ENCODE assay signal across 12 cellular contexts in the genomic region with DNA sequence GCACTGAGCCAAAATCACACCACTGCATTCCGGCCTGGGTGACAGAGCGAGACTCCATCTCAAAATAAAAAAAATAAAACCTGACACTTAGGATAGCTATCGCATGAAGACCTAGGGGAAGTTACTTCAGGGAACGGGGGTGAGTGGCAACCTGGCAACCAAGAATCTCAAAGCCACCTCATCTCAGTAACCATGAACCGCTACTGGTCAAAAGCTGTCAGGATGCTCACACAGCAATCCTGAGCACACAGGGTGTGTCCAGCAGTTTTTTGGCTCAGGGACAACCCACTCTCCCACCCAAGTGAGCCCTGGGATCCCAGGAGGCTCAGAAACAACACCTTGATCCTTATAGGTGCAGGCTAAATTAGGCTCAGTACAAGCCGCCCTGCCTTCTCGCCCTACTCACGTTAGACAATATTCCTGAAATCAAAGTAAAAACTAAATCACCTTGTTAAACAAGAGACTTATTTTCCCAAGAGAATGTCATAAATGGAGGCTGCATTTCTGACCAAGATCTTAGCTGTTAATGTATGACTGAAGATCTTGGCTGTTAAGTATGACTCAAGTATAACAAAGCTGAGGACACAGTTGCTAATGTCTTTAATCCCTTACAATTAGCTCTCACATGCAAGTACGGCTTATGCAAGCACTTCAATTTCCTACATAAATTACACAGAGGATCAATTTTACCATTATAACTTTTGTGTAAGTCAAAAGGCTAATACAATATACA. TPM values are rescaled to one million over a fixed set of nuclear protein-coding genes. Genes with fewer than 3 reads are reported as not detected.
A peak's percentile ranks its signal among the peaks of the same experiment; 100 is the strongest.
DNase-seq lines count a peak whose midpoint lies in the region; ATAC-seq, FAIRE-seq and TF ChIP-seq lines count a peak whose summit lies in the region.
"Had no signal": no experiment of that assay in that cellular context is flagged by ENCODE, and none has a peak within 500 bp of the region (broad histone marks: within the 10 kb centered on the region; RNA-seq: fewer than 3 reads in every experiment).

No MANE protein-coding gene starts in this region.

- H3K9me1 ChIP-seq in keratinocyte (ENCODE audit: control insufficient read depth, extremely low read depth, insufficient read depth, low read length) = no peaks in the 10 kb centered on the region

- no peak for DNase-seq in cardiac muscle cell (ENCODE audit: low read depth in 1 of 2, low spot score in 1 of 2)
- no peak for DNase-seq in left ventricle myocardium superior
- no peak for DNase-seq in WERI-Rb-1
- DNase-seq in keratinocyte (ENCODE audit: low read depth, low spot score) = no peak
- no peak for DNase-seq in testis
- no peak for DNase-seq in HEK293T (ENCODE audit: extremely low spot score)
- DNase-seq in cerebellar nuclear complex (lab: John Stamatoyannopoulos, UW) = no peak
- DNase-seq: activated CD4-positive, alpha-beta T cell treated with anti-CD3 and anti-CD28 coated beads, Interleukin-2, amount 50 U/mL, for 4 hours; NCI-H2227 treated with DMSO at 0.1 percent for 48 hours had no signal

- no peak for ATAC-seq in left ventricle myocardium superior

- CTCF ChIA-PET in HEK293T (lab: Yijun Ruan, JAX) = interaction anchor here (2.0 kb wide), 1 partner anchor 80 kb away, joined by 8 read pairs; no protein-coding TSS in a partner anchor

- POLR2A ChIA-PET in HEK293T (lab: Yijun Ruan, JAX) = no interaction called here

- no peak overlapping the region for H3K4me2 ChIP-seq in keratinocyte (ENCODE audit: control insufficient read depth, extremely low read depth, insufficient read depth, low read depth, low read length)

- H3K36me3 ChIP-seq in cardiac muscle cell (peaks cover 22% of the 10 kb centered on the region), WERI-Rb-1 (peaks cover 48% of the 10 kb centered on the region), keratinocyte (ENCODE audit: control insufficient read depth in 2 of 2, extremely low read depth in 1 of 2, insufficient read depth in 2 of 2, low read length in 2 of 2) (peaks cover 12 to 25% of the 10 kb centered on the region in 2 experiments), thymus (ENCODE audit: control insufficient read depth, insufficient read depth) (peaks cover 44% of the 10 kb centered on the region), testis (ENCODE audit: low read depth, missing control alignments) (no peaks in the 10 kb centered on the region)

- H3K4me1 ChIP-seq in cardiac muscle cell (ENCODE audit: low read depth) (peaks cover 9% of the 10 kb centered on the region), keratinocyte (ENCODE audit: control insufficient read depth, extremely low read depth, insufficient read depth, low read length) (peaks cover 10% of the 10 kb centered on the region), thymus (ENCODE audit: control insufficient read depth, insufficient read depth, low read length) (no peaks in the 10 kb centered on the region), testis (no peaks in the 10 kb centered on the region)

- H3K9ac ChIP-seq in keratinocyte (ENCODE audit: control insufficient read depth, extremely low read depth, insufficient read depth, low read length) = no peak overlapping the region

- H3K27me3 ChIP-seq in cardiac muscle cell (no peaks in the 10 kb centered on the region), WERI-Rb-1 (ENCODE audit: insufficient read depth, low read depth, severe bottlenecking) (no peaks in the 10 kb centered on the region), keratinocyte (ENCODE audit: control insufficient read depth, extremely low read depth, insufficient read depth, low read length) (no peaks in the 10 kb centered on the region), thymus (ENCODE audit: control insufficient read depth, insufficient read depth) (no peaks in the 10 kb centered on the region), testis (no peaks in the 10 kb centered on the region)
- H3K27me3 ChIP-seq: SJCRH30 had no signal

- H3K79me2 ChIP-seq in keratinocyte (ENCODE audit: control insufficient read depth, insufficient read depth, low read length) = peaks cover 83% of the 10 kb centered on the region

- dilution Hi-C loops in keratinocyte (cut with MboI; ENCODE audit: extremely low pct_ligation_motif_present, low sequenced_read_pairs) = no loop called here

- TF ChIP-seq CTCF in cardiac muscle cell (IDR thresholded peaks at IDR 0.05; ENCODE audit: low read depth, low read length) (no peak), WERI-Rb-1 (IDR thresholded peaks at IDR 0.05; ENCODE audit: low read depth, low read length) (no peak), keratinocyte (optimal IDR thresholded peaks at IDR 0.05 in 1 of 3, IDR thresholded peaks at IDR 0.05 in 1 of 3, conservative IDR thresholded peaks at IDR 0.05 in 1 of 3; ENCODE audit: extremely low read depth in 1 of 3, insufficient read depth in 2 of 3, low read length in 3 of 3) (no peak), testis (IDR thresholded peaks at IDR 0.05) (no peak)

- H3K9me3 ChIP-seq in cardiac muscle cell (ENCODE audit: low read depth) = no peaks in the 10 kb centered on the region
- no peaks in the 10 kb centered on the region for H3K9me3 ChIP-seq in WERI-Rb-1 (ENCODE audit: severe bottlenecking)
- no peaks in the 10 kb centered on the region for H3K9me3 ChIP-seq in keratinocyte (ENCODE audit: control insufficient read depth, low read depth, low read length)
- H3K9me3 ChIP-seq in thymus (ENCODE audit: control insufficient read depth) = no peaks in the 10 kb centered on the region
- no peaks in the 10 kb centered on the region for H3K9me3 ChIP-seq in testis
- H3K9me3 ChIP-seq: SJCRH30 had no signal

- peaks cover 15% of the 10 kb centered on the region for H4K20me1 ChIP-seq in keratinocyte (ENCODE audit: control insufficient read depth, extremely low read depth, insufficient read depth, low read length)

- no peak for FAIRE-seq in keratinocyte (lab: Jason Lieb, UNC)
- FAIRE-seq: frontal cortex had no signal

- WGBS in thymus = 95% methylated on average over 9 of the region's 9 CpGs
- WGBS in testis, 2 donors = 89 to 90% methylated on average over 9 of the region's 9 CpGs

- no peak overlapping the region for H2AFZ ChIP-seq in keratinocyte (ENCODE audit: control insufficient read depth, low read length)

- TF ChIP-seq POLR2A in testis (IDR thresholded peaks at IDR 0.05) = no peak

- intact Hi-C loops in left ventricle myocardium superior (cut with micrococcal nuclease) = no loop called here
- intact Hi-C loops in testis (cut with DNase I; ENCODE audit: low total_unique reads) = no loop called here

- H3K4me3 ChIP-seq in cardiac muscle cell (no peak overlapping the region), WERI-Rb-1 (ENCODE audit: low read depth, low read length) (no peak overlapping the region), keratinocyte (ENCODE audit: control insufficient read depth in 2 of 3, extremely low read depth in 1 of 3, insufficient read depth in 2 of 3, low read depth in 1 of 3, low read length in 3 of 3) (no peak overlapping the region), thymus (ENCODE audit: low read length) (no peak overlapping the region), testis (no peak overlapping the region)
- H3K4me3 ChIP-seq: SJCRH30 had no signal

- H3K27ac ChIP-seq in cardiac muscle cell = peak overlapping the region; percentile 68
- H3K27ac ChIP-seq in WERI-Rb-1 = peak overlapping the region; percentile 41
- H3K27ac ChIP-seq in keratinocyte (ENCODE audit: control insufficient read depth, insufficient read depth, low read length) = peak overlapping the region; percentile 20
- peak overlapping the region; percentile 18 for H3K27ac ChIP-seq in thymus (ENCODE audit: low read depth)
- no peak overlapping the region for H3K27ac ChIP-seq in testis
- H3K27ac ChIP-seq: SJCRH30 had no signal

TF ChIP-seq in HEK293T, 16 proteins besides CTCF, POLR2A, EP300 and RAD21:
- TF ChIP-seq FOXM1 (IDR thresholded peaks at IDR 0.05; ENCODE audit: borderline replicate concordance) = no peak
- no peak for TF ChIP-seq HDGF (IDR thresholded peaks at IDR 0.05; ENCODE audit: borderline replicate concordance)
- TF ChIP-seq FOXA1 (IDR thresholded peaks at IDR 0.05) = no peak
- TF ChIP-seq LEF1 (IDR thresholded peaks at IDR 0.05; ENCODE audit: borderline replicate concordance) = no peak
- TF ChIP-seq TARDBP (IDR thresholded peaks at IDR 0.05) = no peak
- no peak for TF ChIP-seq ZNF384 (IDR thresholded peaks at IDR 0.05)
- TF ChIP-seq NFRKB (IDR thresholded peaks at IDR 0.05) = no peak
- TF ChIP-seq FOXK2 (IDR thresholded peaks at IDR 0.05) = no peak
TF ChIP-seq in HEK293T: peak in this region for 0.

RNA-seq across cellular contexts. Expression of gene NADK, which starts 48.3 kb away (rescaled TPM):
- total RNA-seq in cardiac muscle cell (49.2 and 71.2 TPM in 2 replicates), left ventricle myocardium superior (24.4 TPM), testis (100 to 1,000 TPM; 105 to 111 TPM)
- polyA plus RNA-seq in cardiac muscle cell (42.7 and 45.2 TPM in 2 replicates), keratinocyte (54.0 to 59.9 TPM (median 54.8 TPM) in 3 replicates), thymus (60.0 TPM), testis (ENCODE audit: insufficient read depth, low read depth, low replicate concordance) (74.9 TPM)
- 21.4 TPM for polyA plus RNA-seq in keratinocyte (2011; ENCODE audit: low read depth)
- 38.1 and 58.8 TPM in 2 replicates for polyA plus RNA-seq in keratinocyte (2011; cell fraction: cytosol; rRNA removed)
- polyA plus RNA-seq in keratinocyte (2011; cell fraction: nucleus; rRNA removed) = 133 TPM in 2 replicates
- polyA plus RNA-seq in keratinocyte (2012; ENCODE audit: low replicate concordance) = 39.1 and 47.9 TPM in 2 replicates
- 32.0 to 38.3 TPM (median 37.9 TPM) in 3 replicates for polyA minus RNA-seq in keratinocyte
- 58.7 TPM for polyA minus RNA-seq in keratinocyte (2011; cell fraction: cytosol; rRNA and poly(A)+ RNA removed)
- 53.4 and 55.8 TPM in 2 replicates for polyA minus RNA-seq in keratinocyte (2011; cell fraction: nucleus; rRNA and poly(A)+ RNA removed)

Comparison
In these comparisons a context has a peak if more than half of its experiments do, and no peak if none do; other contexts are left out.
1. H3K27ac ChIP-seq: peak in cardiac muscle cell (single experiment), WERI-Rb-1 (single experiment), keratinocyte (single experiment) and thymus (single experiment); none in testis (0 of 2).